ENCODE assay signal across 8 cellular contexts in the genomic region with DNA sequence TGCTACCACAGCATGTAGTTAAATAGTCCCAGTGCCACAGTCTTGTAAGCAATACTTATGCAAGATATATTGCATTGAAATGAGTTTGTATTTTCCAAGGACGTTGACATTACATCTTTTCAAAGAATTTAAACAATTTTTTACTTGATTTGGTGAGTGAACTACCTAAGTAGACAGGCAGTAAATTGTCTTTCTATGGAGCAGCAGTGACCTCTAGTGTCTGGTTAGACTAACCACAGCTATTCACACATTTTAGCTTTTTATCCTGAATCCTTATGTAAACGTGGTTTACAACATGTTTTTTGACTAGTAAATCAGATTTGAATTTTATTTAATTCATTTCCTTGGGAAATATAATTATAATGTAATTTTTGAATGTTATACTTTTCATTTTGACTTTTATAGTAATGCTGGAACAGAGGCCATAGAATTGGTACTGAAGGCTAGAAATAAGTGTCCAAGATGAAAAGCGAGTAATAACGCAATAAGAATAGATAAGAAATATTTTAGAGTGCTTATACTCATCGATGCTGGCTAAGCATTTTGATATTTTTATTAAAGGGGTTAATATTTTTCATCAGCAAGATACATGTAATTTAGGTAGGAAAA. TPM values are rescaled to one million over a fixed set of nuclear protein-coding genes. Genes with fewer than 3 reads are reported as not detected.
DNase-seq lines count a peak whose midpoint lies in the region; ATAC-seq and TF ChIP-seq lines count a peak whose summit lies in the region.

No MANE protein-coding gene starts in this region.

- DNase-seq in NCI-H510A treated with DMSO at 0.1 percent for 48 hours (lab: John Stamatoyannopoulos, UW), result peak; percentile 64
- no peak for DNase-seq in NCI-H510A (lab: John Stamatoyannopoulos, UW)
- DNase-seq in GM23248, result peak; percentile 62
- peak; percentile 54 for DNase-seq in LHCN-M2 (ENCODE audit: low read depth)
- DNase-seq in SW 1271 (lab: John Stamatoyannopoulos, UW), result peak; percentile 1 to 49
- peak; percentile 20 to 47 for DNase-seq in foreskin keratinocyte
- DNase-seq in sciatic nerve (ENCODE audit: low spot score), result no peak
- no peak for DNase-seq in stimulated activated CD4-positive, alpha-beta T cell treated with anti-CD3 and anti-CD28 coated beads, Interleukin-15, amount 100 ng/mL, for 24 hours

- intact Hi-C loops in sciatic nerve (cut with DNase I), result no loop called here

- H3K27ac ChIP-seq in GM23248, result no peak overlapping the region
- H3K27ac ChIP-seq in foreskin keratinocyte, result no peak overlapping the region

- WGBS in GM23248 (ENCODE audit: low coverage in 1 of 2, low lambda C conversion rate in 2 of 2, missing lambda C conversion rate in 2 of 2), 2 experiments, result 29 to 31% methylated on average over 5 of the region's 5 CpGs

- H3K27me3 ChIP-seq in GM23248 (replicated peaks; ENCODE audit: insufficient read depth) (peaks cover 28% of the 10 kb centered on the region), foreskin keratinocyte (peaks cover 46% of the 10 kb centered on the region)

- H3K9ac ChIP-seq in GM23248, result no peak overlapping the region

- peak; percentile 90 for TF ChIP-seq CTCF in foreskin keratinocyte (conservative IDR thresholded peaks at IDR 0.05)

- H2AFZ ChIP-seq in GM23248, result no peak overlapping the region

- no peaks in the 10 kb centered on the region for H3K79me2 ChIP-seq in GM23248 (ENCODE audit: insufficient read depth)

- H3K4me3 ChIP-seq in GM23248, result no peak overlapping the region

- H4K20me1 ChIP-seq in GM23248 (ENCODE audit: insufficient read depth), result no peaks in the 10 kb centered on the region

- H3K9me2 ChIP-seq in GM23248 (ENCODE audit: insufficient read depth), result no peaks in the 10 kb centered on the region

- peak; percentile 64 for ATAC-seq in foreskin keratinocyte
- peak; percentile 53 for ATAC-seq in sciatic nerve

- no peak overlapping the region for H3K4me2 ChIP-seq in GM23248 (ENCODE audit: unreplicated experiment)

- in situ Hi-C loops in GM23248 (cut with MboI), result no loop called here

- H3K9me3 ChIP-seq in GM23248 (ENCODE audit: low read depth), result no peaks in the 10 kb centered on the region

- no peaks in the 10 kb centered on the region for H3K4me1 ChIP-seq in GM23248 (ENCODE audit: insufficient read depth)
- H3K4me1 ChIP-seq in foreskin keratinocyte, result no peaks in the 10 kb centered on the region

- H3F3A ChIP-seq in GM23248 (ENCODE audit: insufficient read depth), result no peaks in the 10 kb centered on the region

- H3K36me3 ChIP-seq in GM23248 (ENCODE audit: low read depth), result no peaks in the 10 kb centered on the region

RNA-seq across cellular contexts. Expression of a gene that starts 5.6 kb away (rescaled TPM):
- not detected in 2 replicates for total RNA-seq in GM23248 (2014; rRNA removed; shearing (Covaris generic))
- not detected in 2 replicates for polyA plus RNA-seq in GM23248 (2016; fragmentation: Nextera tagmentation; extraction: Ambion mirVana)
- 0.06 TPM in 1 of 2 replicates, not detected in the other for total RNA-seq in LHCN-M2 (2014; rRNA removed)
- polyA plus RNA-seq in LHCN-M2 (2012), result 0.02 TPM
- total RNA-seq in foreskin keratinocyte, result not detected in 2 replicates
- polyA plus RNA-seq in foreskin keratinocyte, result not detected in 2 replicates
- 0.31 TPM for total RNA-seq in sciatic nerve

Comparison
In these comparisons a context has a peak if more than half of its experiments do, and no peak if none do; other contexts are left out.
1. DNase-seq: peak in NCI-H510A treated with DMSO at 0.1 percent for 48 hours (single experiment), GM23248 (single experiment), LHCN-M2 (single experiment), SW 1271 (2 of 2) and foreskin keratinocyte (2 of 2); none in NCI-H510A (single experiment), sciatic nerve (single experiment) and stimulated activated CD4-positive, alpha-beta T cell treated with anti-CD3 and anti-CD28 coated beads, Interleukin-15, amount 100 ng/mL, for 24 hours (single experiment).